In the genomic region with DNA sequence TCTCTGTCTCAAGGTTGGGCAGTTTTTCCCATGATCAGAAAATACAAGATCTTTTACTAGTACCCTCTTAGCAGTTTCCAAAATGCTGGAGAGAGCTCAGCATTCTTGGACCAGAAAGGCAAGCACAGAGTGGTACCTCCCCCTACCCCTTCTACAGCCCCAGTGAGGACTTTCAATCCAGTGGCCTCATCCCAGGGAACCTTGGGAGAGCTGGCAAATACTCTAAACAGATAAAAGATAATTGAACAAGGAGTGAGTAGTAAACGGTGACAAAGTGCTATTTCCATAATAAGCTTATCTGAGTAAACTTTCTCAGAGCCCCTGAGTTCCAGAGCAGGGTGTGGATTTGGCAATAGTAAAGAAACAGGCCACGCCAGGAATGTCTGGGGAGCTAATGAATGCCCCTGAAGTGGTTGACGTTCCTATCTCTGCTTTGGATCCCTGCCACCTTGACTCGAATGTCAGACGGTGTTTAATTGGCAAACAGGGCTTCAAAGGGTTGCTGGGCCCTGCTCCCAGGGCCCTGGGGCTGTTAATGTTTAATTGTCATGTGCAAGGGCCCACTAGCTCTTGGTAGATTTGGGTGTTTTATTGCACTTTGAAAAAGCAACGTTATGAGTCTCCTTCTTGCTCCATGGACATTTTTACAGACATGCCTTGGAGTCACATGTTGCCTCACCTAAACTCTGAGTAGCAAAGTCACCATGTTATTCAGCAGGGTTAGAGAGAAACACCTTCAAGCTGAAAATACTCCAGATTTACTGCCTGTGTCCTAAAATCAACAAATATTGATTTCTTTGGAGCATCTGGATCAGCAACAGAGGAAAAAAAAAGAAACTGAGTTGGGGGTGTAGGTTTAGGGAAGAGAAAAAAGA, we compare ENCODE assay signal across 15 cellular contexts.
DNase-seq lines count a peak whose midpoint lies in the region; ATAC-seq and TF ChIP-seq lines count a peak whose summit lies in the region.
"Had no signal": no experiment of that assay in that cellular context is flagged by ENCODE, and none has a peak within 500 bp of the region (broad histone marks: within the 10 kb centered on the region; RNA-seq: fewer than 3 reads in every experiment).

No MANE protein-coding gene starts in this region.

- H3K9me3 Mint-ChIP-seq in nephron: no peaks in the 10 kb centered on the region
- H3K9me3 Mint-ChIP-seq in T-cell: no peaks in the 10 kb centered on the region
- H3K9me3 Mint-ChIP-seq: activated T-cell treated with anti-CD3 and anti-CD28 coated beads, Interleukin-2, amount 50 U/mL, for 24 hours; CD14-positive monocyte; dendritic cell treated with granulocyte-macrophage colony-stimulating factor and Interleukin-4, amounts not matched to agents 40 ng/mL and 50 ng/mL, for 4 days; natural killer cell had no signal

- POLR2A ChIA-PET in T-cell (lab: Charles Lee): no interaction called here

- CTCF ChIA-PET in T-cell (lab: Charles Lee): no interaction called here

- TF ChIP-seq POLR2A in uterus (IDR thresholded peaks at IDR 0.05): no peak

- H3K4me3 ChIP-seq in MG63 (no peak overlapping the region), uterus (no peak overlapping the region)
- H3K4me3 ChIP-seq: SK-N-MC had no signal

- H3K36me3 ChIP-seq in MG63: no peaks in the 10 kb centered on the region
- H3K36me3 ChIP-seq in uterus: no peaks in the 10 kb centered on the region

- H3K9me3 ChIP-seq in MG63: no peaks in the 10 kb centered on the region
- no peaks in the 10 kb centered on the region for H3K9me3 ChIP-seq in uterus

- H3K27ac Mint-ChIP-seq in nephron (peak overlapping the region in 2 of 3 experiments; percentile 78 to 90), T-cell (no peak overlapping the region)
- H3K27ac Mint-ChIP-seq: activated T-cell treated with anti-CD3 and anti-CD28 coated beads, Interleukin-2, amount 50 U/mL, for 24 hours; CD14-positive monocyte; dendritic cell treated with granulocyte-macrophage colony-stimulating factor and Interleukin-4, amounts not matched to agents 40 ng/mL and 50 ng/mL, for 4 days; natural killer cell had no signal

- DNase-seq in Daoy (ENCODE audit: low read depth): peak; percentile 54
- peak; percentile 3 for DNase-seq in MG63
- DNase-seq in left ventricle myocardium superior: peak; percentile 35
- DNase-seq in uterus: no peak
- DNase-seq in T-cell: no peak
- DNase-seq: activated CD4-positive, alpha-beta T cell treated with anti-CD3 and anti-CD28 coated beads for 1 hour; activated T-cell treated with anti-CD3 and anti-CD28 coated beads, Interleukin-2, amount 50 U/mL, for 24 hours; natural killer cell; NCI-H1417 treated with DMSO at 0.1 percent for 48 hours had no signal

- TF ChIP-seq CTCF in nephron (IDR thresholded peaks at IDR 0.05; ENCODE audit: unreplicated experiment in 3 of 3) (no peak), uterus (IDR thresholded peaks at IDR 0.05) (no peak)

- no peaks in the 10 kb centered on the region for H3K36me3 Mint-ChIP-seq in nephron (ENCODE audit: low read depth)
- no peaks in the 10 kb centered on the region for H3K36me3 Mint-ChIP-seq in T-cell
- H3K36me3 Mint-ChIP-seq: CD14-positive monocyte, natural killer cell had no signal

- H3K4me1 Mint-ChIP-seq in nephron: peaks cover 5% of the 10 kb centered on the region
- H3K4me1 Mint-ChIP-seq in T-cell: no peaks in the 10 kb centered on the region
- H3K4me1 Mint-ChIP-seq: CD14-positive monocyte, natural killer cell had no signal

- intact Hi-C loops in left ventricle myocardium superior (cut with micrococcal nuclease): no loop called here
- intact Hi-C loops in uterus (cut with DNase I; ENCODE audit: low total_unique reads): no loop called here

- H3K27me3 ChIP-seq in MG63: no peaks in the 10 kb centered on the region
- H3K27me3 ChIP-seq in uterus: no peaks in the 10 kb centered on the region

- no peaks in the 10 kb centered on the region for H3K4me1 ChIP-seq in uterus

- peak; percentile 98 for ATAC-seq in left ventricle myocardium superior
- ATAC-seq in GM21529 (IDR thresholded peaks at IDR 0.05; ENCODE audit: unreplicated experiment): no peak
- no peak for ATAC-seq in GM21515 (IDR thresholded peaks at IDR 0.05; ENCODE audit: unreplicated experiment)
- no peak for ATAC-seq in T-cell (replicated peaks in 1 of 4)
- ATAC-seq: natural killer cell had no signal

- H3K27me3 Mint-ChIP-seq in nephron (ENCODE audit: low read depth): no peaks in the 10 kb centered on the region
- H3K27me3 Mint-ChIP-seq in T-cell: peaks cover 0 to 4% of the 10 kb centered on the region in 2 donors
- H3K27me3 Mint-ChIP-seq: activated T-cell treated with anti-CD3 and anti-CD28 coated beads, Interleukin-2, amount 50 U/mL, for 24 hours; dendritic cell treated with granulocyte-macrophage colony-stimulating factor and Interleukin-4, amounts not matched to agents 40 ng/mL and 50 ng/mL, for 4 days had no signal

- no peak overlapping the region for H3K27ac ChIP-seq in uterus
- H3K27ac ChIP-seq: SK-N-MC had no signal

- H3K4me3 Mint-ChIP-seq in nephron: no peak overlapping the region
- no peak overlapping the region for H3K4me3 Mint-ChIP-seq in T-cell
- H3K4me3 Mint-ChIP-seq: activated T-cell treated with anti-CD3 and anti-CD28 coated beads, Interleukin-2, amount 50 U/mL, for 24 hours; CD14-positive monocyte; dendritic cell treated with granulocyte-macrophage colony-stimulating factor and Interleukin-4, amounts not matched to agents 40 ng/mL and 50 ng/mL, for 4 days; natural killer cell had no signal

Comparison
In these comparisons a context has a peak if more than half of its experiments do, and no peak if none do; other contexts are left out.
1. DNase-seq: peak in Daoy (single experiment), MG63 (single experiment) and left ventricle myocardium superior (single experiment); none in uterus (0 of 2) and T-cell (0 of 34).
2. H3K27ac Mint-ChIP-seq: peak in nephron (2 of 3); none in T-cell (0 of 2).